In the genomic region with DNA sequence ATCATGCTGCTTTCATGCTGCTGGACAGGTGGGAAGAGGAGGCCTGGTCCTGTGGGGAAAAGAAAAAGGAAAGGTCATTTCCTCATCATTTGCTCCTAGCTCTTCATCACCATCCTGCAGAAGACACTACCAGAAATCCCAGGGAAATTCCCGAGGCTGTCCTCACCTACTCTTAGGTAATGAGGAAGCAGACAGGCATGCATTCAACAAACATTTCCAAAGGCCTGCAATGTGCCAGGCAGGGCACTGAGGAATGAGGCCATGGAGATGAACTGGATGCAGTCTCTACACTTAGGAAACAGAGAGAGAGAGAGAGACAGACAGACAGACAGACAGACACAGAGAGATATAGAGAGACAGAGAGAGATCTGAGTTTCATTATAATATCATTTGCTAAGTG, we compare ENCODE assay signal across 15 cellular contexts.
"Had no signal": no experiment of that assay in that cellular context is flagged by ENCODE, and none has a peak within 500 bp of the region (broad histone marks: within the 10 kb centered on the region; RNA-seq: fewer than 3 reads in every experiment).

No MANE protein-coding gene starts in this region.

- H2AFZ ChIP-seq: parathyroid adenoma had no signal

- H3K9me3 ChIP-seq: gastrocnemius medialis, thyroid gland had no signal

- FAIRE-seq: endometrium, keratinocyte, urothelium cell line had no signal

- ATAC-seq: activated CD4-positive, alpha-beta T cell treated with anti-CD3 and anti-CD28 coated beads for 36 hours; activated CD8-positive, alpha-beta T cell treated with anti-CD3 and anti-CD28 coated beads for 36 hours; gastrocnemius medialis had no signal

- H3K27me3 ChIP-seq: gastrocnemius medialis, thyroid gland had no signal

- DNase-seq: activated CD4-positive, alpha-beta T cell treated with anti-CD3 and anti-CD28 coated beads for 36 hours; activated CD8-positive, alpha-beta T cell treated with anti-CD3 and anti-CD28 coated beads for 36 hours; amygdala; gastrocnemius medialis; retina; thyroid gland had no signal

- H3K36me3 ChIP-seq: gastrocnemius medialis, thyroid gland had no signal

- H3K4me3 Mint-ChIP-seq: activated CD4-positive, alpha-beta T cell treated with anti-CD3 and anti-CD28 coated beads for 36 hours; activated CD8-positive, alpha-beta T cell treated with anti-CD3 and anti-CD28 coated beads for 36 hours; activated naive CD4-positive, alpha-beta T cell treated with anti-CD3 and anti-CD28 coated beads, Interleukin-2, amount 50 U/mL, for 24 hours; brain; mesothelial cell of epicardium had no signal

- H3K9me3 Mint-ChIP-seq: activated CD8-positive, alpha-beta T cell treated with anti-CD3 and anti-CD28 coated beads for 36 hours; activated naive CD4-positive, alpha-beta T cell treated with anti-CD3 and anti-CD28 coated beads, Interleukin-2, amount 50 U/mL, for 24 hours; mesothelial cell of epicardium had no signal

- H3K27ac Mint-ChIP-seq: activated CD4-positive, alpha-beta T cell treated with anti-CD3 and anti-CD28 coated beads for 36 hours; activated CD8-positive, alpha-beta T cell treated with anti-CD3 and anti-CD28 coated beads for 36 hours; activated naive CD4-positive, alpha-beta T cell treated with anti-CD3 and anti-CD28 coated beads, Interleukin-2, amount 50 U/mL, for 24 hours; brain; mesothelial cell of epicardium had no signal

- H3K27me3 Mint-ChIP-seq: activated CD4-positive, alpha-beta T cell treated with anti-CD3 and anti-CD28 coated beads for 36 hours; activated CD8-positive, alpha-beta T cell treated with anti-CD3 and anti-CD28 coated beads for 36 hours; activated naive CD4-positive, alpha-beta T cell treated with anti-CD3 and anti-CD28 coated beads, Interleukin-2, amount 50 U/mL, for 24 hours; brain had no signal

- H3K4me3 ChIP-seq: gastrocnemius medialis, skin epidermis, thyroid gland had no signal

- H3K27ac ChIP-seq: gastrocnemius medialis, parathyroid adenoma, skin epidermis, thyroid gland, VCaP had no signal

- H3K9ac ChIP-seq: parathyroid adenoma had no signal
